ENCODE assay signal across 8 cellular contexts in the genomic region with DNA sequence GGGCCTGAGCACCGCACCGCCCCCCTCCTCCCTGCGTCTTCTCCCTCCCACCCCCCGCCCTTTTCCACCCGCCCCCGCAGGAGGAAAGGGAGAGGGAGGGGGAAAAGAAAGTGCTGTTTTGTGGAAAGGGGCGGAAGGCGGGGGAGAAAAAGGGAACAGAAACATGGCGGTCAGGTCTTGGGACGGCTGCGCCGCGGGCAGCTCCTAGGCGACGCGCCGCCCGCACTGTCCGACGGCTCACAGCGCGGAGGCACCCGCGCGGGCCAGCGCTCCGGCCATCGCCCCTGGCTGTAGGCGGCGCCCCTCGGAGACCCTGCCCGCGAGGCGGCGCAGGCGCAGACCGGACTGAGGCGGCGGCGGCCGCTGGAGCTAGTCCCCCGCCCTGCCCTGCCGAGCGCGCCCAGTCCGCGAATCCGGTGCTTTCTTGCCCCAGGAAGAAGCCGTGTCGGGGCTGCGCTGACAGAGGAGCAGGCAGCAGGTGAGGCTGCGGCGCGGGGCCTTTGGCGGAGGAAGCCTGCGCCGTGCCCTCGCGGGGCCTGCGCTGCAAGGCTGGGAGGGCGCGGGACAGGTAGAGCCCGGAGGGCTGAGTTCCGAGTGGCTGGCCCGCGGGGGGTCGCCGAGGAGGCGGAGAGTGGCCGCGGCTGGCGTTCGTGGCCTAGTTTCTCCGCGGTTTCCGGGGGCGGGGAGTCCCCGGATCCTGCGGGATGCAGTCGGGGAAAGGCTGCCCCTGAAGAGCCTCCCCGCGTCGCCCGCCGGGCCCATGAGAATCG.
DNase-seq lines count a peak whose midpoint lies in the region; ATAC-seq and TF ChIP-seq lines count a peak whose summit lies in the region.

TSS of gene DENND4C (plus strand) at position 338 of the 770 bp plus-strand sequence. CDS start 45,482 bp downstream, outside the sequence.

- H3K4me3 ChIP-seq in HUES48 (ENCODE audit: low read depth, low read length) = peak within 1 kb of the TSS; percentile 92
- peak within 1 kb of the TSS; percentile 78 for H3K4me3 ChIP-seq in OCI-LY3 (ENCODE audit: low read length)
- H3K4me3 ChIP-seq in mucosa of rectum (ENCODE audit: low read length in 2 of 2) = peak within 1 kb of the TSS; percentile 91 to 97

- peaks cover 13% of the 10 kb centered on the region; the same call in 1 of the 2 replicates for H4K20me1 ChIP-seq in OCI-LY3 (ENCODE audit: insufficient read depth, low read length)

- H3K79me2 ChIP-seq in OCI-LY3 (ENCODE audit: low read length) = peaks cover 51% of the 10 kb centered on the region

- H3K4me2 ChIP-seq in OCI-LY3 (ENCODE audit: low read length) = peak within 1 kb of the TSS; percentile 77

- H3K9ac ChIP-seq in HUES48 (ENCODE audit: low read depth, low read length) (peak within 1 kb of the TSS; percentile 87), OCI-LY3 (ENCODE audit: low read length) (peak within 1 kb of the TSS; percentile 99), mucosa of rectum (ENCODE audit: low read depth in 1 of 2, low read length in 2 of 2) (peak within 1 kb of the TSS; percentile 91 to 99)

- peak; percentile 80 for TF ChIP-seq POLR2A in erythroblast (IDR thresholded peaks at IDR 0.05; ENCODE audit: low read length)

- DNase-seq in DMS 273 treated with DMSO at 0.1 percent for 48 hours (lab: John Stamatoyannopoulos, UW) = peak; percentile 73
- peak; percentile 67 for DNase-seq in activated T-cell treated with anti-CD3 and anti-CD28 coated beads for 4 hours
- DNase-seq in erythroblast (lab: John Stamatoyannopoulos, UW) = peak; percentile 90 to 91
- DNase-seq in stimulated activated CD8-positive, alpha-beta memory T cell treated with anti-CD3 and anti-CD28 coated beads, Interleukin-4, amount 100 ng/mL, for 48 hours = peak; percentile 80

- H3K36me3 ChIP-seq in HUES48 (ENCODE audit: control insufficient read depth, insufficient read depth, low read length) = no peaks in the 10 kb centered on the region
- H3K36me3 ChIP-seq in OCI-LY3 (replicated peaks; ENCODE audit: low read depth, low read length) = peaks cover 17% of the 10 kb centered on the region
- H3K36me3 ChIP-seq in mucosa of rectum (ENCODE audit: control insufficient read depth in 2 of 2, insufficient read depth in 2 of 2, low read length in 2 of 2) = no peaks in the 10 kb centered on the region

- H3K27me3 ChIP-seq in HUES48 (ENCODE audit: control insufficient read depth, insufficient read depth, low read length) (0 out of 2 replicates have a peak, but pooled peaks cover 3% of the 10 kb centered on the region), OCI-LY3 (ENCODE audit: low read depth, low read length) (no peaks in the 10 kb centered on the region), mucosa of rectum (ENCODE audit: control insufficient read depth in 2 of 2, insufficient read depth in 2 of 2, low read length in 2 of 2) (no peaks in the 10 kb centered on the region)

- TF ChIP-seq CTCF in OCI-LY3 (IDR thresholded peaks at IDR 0.05; ENCODE audit: low read depth, low read length) = peak; percentile 7; the same call in 1 of the 2 replicates

- peak within 1 kb of the TSS; percentile 93 for H2AFZ ChIP-seq in OCI-LY3 (ENCODE audit: low read depth, low read length)

- peaks cover 23% of the 10 kb centered on the region for H3K4me1 ChIP-seq in HUES48 (ENCODE audit: control insufficient read depth, insufficient read depth, low read length)
- peaks cover 22% of the 10 kb centered on the region for H3K4me1 ChIP-seq in OCI-LY3 (ENCODE audit: low read length)
- peaks cover 7 to 25% of the 10 kb centered on the region in 2 donors for H3K4me1 ChIP-seq in mucosa of rectum (ENCODE audit: control insufficient read depth in 2 of 2, insufficient read depth in 2 of 2, low read length in 2 of 2)

- ATAC-seq in GM21390 (IDR thresholded peaks at IDR 0.05; ENCODE audit: unreplicated experiment) = peak; percentile 67

- peak within 1 kb of the TSS; percentile 99 for H3K27ac ChIP-seq in HUES48 (ENCODE audit: low read depth, low read length)
- H3K27ac ChIP-seq in OCI-LY3 (ENCODE audit: low read length) = peak within 1 kb of the TSS; percentile 88
- peak within 1 kb of the TSS; percentile 96 to 98 for H3K27ac ChIP-seq in mucosa of rectum (ENCODE audit: low read depth in 2 of 2, low read length in 2 of 2)

- no peaks in the 10 kb centered on the region for H3K9me3 ChIP-seq in HUES48 (ENCODE audit: control insufficient read depth, insufficient read depth, low read length)
- H3K9me3 ChIP-seq in OCI-LY3 (ENCODE audit: insufficient read depth, low read length) = no peaks in the 10 kb centered on the region
- H3K9me3 ChIP-seq in mucosa of rectum (ENCODE audit: control insufficient read depth in 2 of 2, low read length in 2 of 2) = no peaks in the 10 kb centered on the region

Comparison
In these comparisons a context has a peak if more than half of its experiments do, and no peak if none do; other contexts are left out.
1. Peak in every context shown above with its lines: DNase-seq, ATAC-seq, H3K4me3 ChIP-seq and H3K27ac ChIP-seq.